In the genomic region with DNA sequence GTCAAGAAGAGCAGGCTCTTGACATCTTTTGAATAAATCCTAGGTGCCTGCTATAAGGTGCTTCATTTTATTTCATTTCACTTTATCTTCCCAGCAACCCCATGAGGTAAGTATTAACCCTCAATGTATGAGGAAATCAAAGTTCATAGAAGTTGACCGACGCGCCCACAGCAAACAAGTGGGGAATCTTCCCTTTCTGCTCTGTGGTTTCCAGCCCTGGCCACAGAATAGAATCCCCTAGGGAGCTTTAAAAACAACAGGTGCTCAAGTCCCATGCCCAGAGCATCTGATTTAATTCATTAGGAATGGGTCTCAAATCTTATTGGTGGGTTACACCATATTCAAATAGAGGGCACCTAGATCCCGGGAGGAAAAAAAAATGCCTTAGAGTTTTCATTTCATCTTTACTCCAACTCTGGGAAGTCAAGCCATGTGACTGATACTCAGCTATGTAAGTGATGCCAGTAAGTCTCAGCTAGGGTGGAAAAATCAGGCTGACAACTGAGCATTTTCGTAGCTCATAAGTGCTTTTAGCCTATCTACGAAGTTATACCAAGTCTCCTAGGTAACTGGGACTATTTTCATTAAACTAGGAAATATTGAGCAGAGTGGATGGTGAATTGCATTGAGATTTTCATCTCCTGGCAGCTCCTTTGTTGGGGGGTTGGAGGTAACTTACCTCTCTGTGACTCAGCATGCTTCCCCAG, we compare ENCODE assay signal across 13 cellular contexts.
DNase-seq lines count a peak whose midpoint lies in the region; ATAC-seq and TF ChIP-seq lines count a peak whose summit lies in the region.
"Had no signal": no experiment of that assay in that cellular context is flagged by ENCODE, and none has a peak within 500 bp of the region (broad histone marks: within the 10 kb centered on the region; RNA-seq: fewer than 3 reads in every experiment).

No MANE protein-coding gene starts in this region.

- peak; percentile 70 for ATAC-seq in GM18870 (IDR thresholded peaks at IDR 0.05; ENCODE audit: unreplicated experiment)
- peak; percentile 77 for ATAC-seq in GM21576 (IDR thresholded peaks at IDR 0.05; ENCODE audit: unreplicated experiment)
- peak; percentile 76 for ATAC-seq in HG03378 (IDR thresholded peaks at IDR 0.05; ENCODE audit: unreplicated experiment)
- ATAC-seq in right lobe of liver: peak; percentile 17 to 70 (median 58)
- no peak for ATAC-seq in right cardiac atrium
- no peak for ATAC-seq in GM19324 (IDR thresholded peaks at IDR 0.05; ENCODE audit: low FRiP score, unreplicated experiment)
- no peak for ATAC-seq in HG03095 (IDR thresholded peaks at IDR 0.05; ENCODE audit: unreplicated experiment)
- ATAC-seq: left colon had no signal

- H3K27me3 ChIP-seq in right lobe of liver (no peaks in the 10 kb centered on the region), right cardiac atrium (ENCODE audit: control insufficient read depth, insufficient read depth) (no peaks in the 10 kb centered on the region)

- no peak for DNase-seq in right lobe of liver
- no peak for DNase-seq in right cardiac atrium
- no peak for DNase-seq in stimulated activated CD8-positive, alpha-beta memory T cell treated with anti-CD3 and anti-CD28 coated beads, Interleukin-4, amount 100 ng/mL, for 48 hours
- DNase-seq: activated CD4-positive, alpha-beta T cell treated with anti-CD3 and anti-CD28 coated beads for 48 hours; amygdala; IMR-90; left colon had no signal

- no peaks in the 10 kb centered on the region for H3K36me3 ChIP-seq in right lobe of liver

- 40% methylated on average over 6 of the region's 6 CpGs for WGBS in right lobe of liver (ENCODE audit: insufficient coverage, low coverage, low lambda C conversion rate, missing lambda C conversion rate)
- WGBS in right cardiac atrium: 91% methylated on average over 6 of the region's 6 CpGs

- H3K4me1 ChIP-seq in right lobe of liver (peaks cover 0 to 22% (median 0%) of the 10 kb centered on the region in 4 donors), right cardiac atrium (ENCODE audit: control insufficient read depth, insufficient read depth, low read length) (peaks cover 2% of the 10 kb centered on the region)

- TF ChIP-seq POLR2A in right lobe of liver (IDR thresholded peaks at IDR 0.05): no peak

- intact Hi-C loops in right lobe of liver (cut with DNase I) (loop anchor here (10.0 kb wide), 1 partner anchor 456 kb away; no protein-coding TSS in a partner anchor), right cardiac atrium (cut with DNase I) (no loop called here)

- no peak for TF ChIP-seq CTCF in right lobe of liver (IDR thresholded peaks at IDR 0.05)

- H3K4me3 ChIP-seq in right lobe of liver (no peak overlapping the region), right cardiac atrium (ENCODE audit: low read length) (no peak overlapping the region)

- no peaks in the 10 kb centered on the region for H3K9me3 ChIP-seq in right lobe of liver
- no peaks in the 10 kb centered on the region for H3K9me3 ChIP-seq in right cardiac atrium (ENCODE audit: control insufficient read depth, low read length)

- peak overlapping the region in 1 of 3 donors; percentile 3 for H3K27ac ChIP-seq in right lobe of liver
- no peak overlapping the region for H3K27ac ChIP-seq in right cardiac atrium (ENCODE audit: low read length)
- H3K27ac ChIP-seq: epithelial cell of prostate had no signal

Comparison
In these comparisons a context has a peak if more than half of its experiments do, and no peak if none do; other contexts are left out.
1. ATAC-seq: peak in GM18870 (single experiment), GM21576 (single experiment), HG03378 (single experiment) and right lobe of liver (4 of 4); none in right cardiac atrium (0 of 2), GM19324 (single experiment) and HG03095 (single experiment).
2. intact Hi-C loops: an anchor here in right lobe of liver (10.0 kb wide); none called in right cardiac atrium.